11 cellular contexts compared by ENCODE assay signal in genomic region chr6:128694303-128695009, GRCh38.
DNase-seq lines count a peak whose midpoint lies in the region; ATAC-seq lines count a peak whose summit lies in the region.
"Had no signal": no experiment of that assay in that cellular context is flagged by ENCODE, and none has a peak within 500 bp of the region (broad histone marks: within the 10 kb centered on the region; RNA-seq: fewer than 3 reads in every experiment).

No MANE protein-coding gene starts in this region.

- no peaks in the 10 kb centered on the region for H3K27me3 ChIP-seq in ACC112 (ENCODE audit: insufficient read depth, low read length)
- H3K27me3 ChIP-seq: esophagus muscularis mucosa had no signal

- no peaks in the 10 kb centered on the region for H3K36me3 ChIP-seq in ACC112 (ENCODE audit: insufficient read depth, low read length)
- H3K36me3 ChIP-seq: esophagus muscularis mucosa had no signal

- peak overlapping the region; percentile 91 for H2AFZ ChIP-seq in ACC112 (ENCODE audit: low read length, unreplicated experiment)

- peaks cover 13% of the 10 kb centered on the region for H3K4me1 ChIP-seq in ACC112 (ENCODE audit: control insufficient read depth, insufficient read depth, low read length, unreplicated experiment)
- H3K4me1 ChIP-seq: esophagus muscularis mucosa had no signal

- DNase-seq in HK-2 (ENCODE audit: unreplicated experiment) (no peak), activated gamma-delta T cell (lab: John Stamatoyannopoulos, UW) (no peak), LoVo (ENCODE audit: low spot score) (no peak)
- no peak for DNase-seq in activated CD8-positive, alpha-beta memory T cell treated with anti-CD3 and anti-CD28 coated beads, Interleukin-2, amount 50 U/mL, for 48 hours
- DNase-seq: 8988T; activated naive CD4-positive, alpha-beta T cell treated with anti-CD3 and anti-CD28 coated beads for 36 hours had no signal

- ATAC-seq in GM19372 (IDR thresholded peaks at IDR 0.05; ENCODE audit: low read depth, unreplicated experiment), result peak; percentile 91
- ATAC-seq in HG02678 (IDR thresholded peaks at IDR 0.05; ENCODE audit: unreplicated experiment), result peak; percentile 94
- ATAC-seq in HG03378 (IDR thresholded peaks at IDR 0.05; ENCODE audit: unreplicated experiment), result peak; percentile 98

- H3K27ac ChIP-seq in ACC112 (ENCODE audit: low read depth, low read length), result no peak overlapping the region
- H3K27ac ChIP-seq: esophagus muscularis mucosa had no signal

- H3K4me3 ChIP-seq in ACC112 (ENCODE audit: low read depth, low read length), result no peak overlapping the region
- H3K4me3 ChIP-seq: esophagus muscularis mucosa had no signal

- H3K79me2 ChIP-seq in ACC112 (ENCODE audit: control insufficient read depth, insufficient read depth, low read length, unreplicated experiment), result no peaks in the 10 kb centered on the region
